19 cellular contexts compared by ENCODE assay signal in genomic region chr2:1685078-1685956, GRCh38. TPM values are rescaled to one million over a fixed set of nuclear protein-coding genes. Genes with fewer than 3 reads are reported as not detected.
DNase-seq lines count a peak whose midpoint lies in the region; ATAC-seq, FAIRE-seq and TF ChIP-seq lines count a peak whose summit lies in the region.
"Had no signal": no experiment of that assay in that cellular context is flagged by ENCODE, and none has a peak within 500 bp of the region (broad histone marks: within the 10 kb centered on the region; RNA-seq: fewer than 3 reads in every experiment).

No MANE protein-coding gene starts in this region.

- CTCF ChIA-PET in A549 (lab: Yijun Ruan, JAX): interaction anchor here (1.4 to 2.1 kb wide), 3 partner anchors 10 to 22 kb away, joined by 3 to 8 read pairs (median 6); no protein-coding TSS in a partner anchor

- no peaks in the 10 kb centered on the region for H3K9me3 Mint-ChIP-seq in endodermal cell
- H3K9me3 Mint-ChIP-seq: natural killer cell treated with Interleukin-12 subunit alpha and Interleukin-12 subunit beta and Interleukin-15 and Interleukin-18, amount 100 ng/mL, for 72 hours; stimulated activated effector memory CD8-positive, alpha-beta T cell treated with anti-CD3 and anti-CD28 coated beads, Interleukin-12 subunit alpha, Interleukin-12 subunit beta, amount 100 ng/mL, for 72 hours had no signal

- peak overlapping the region; percentile 20 for H3K9ac ChIP-seq in HUES6 (ENCODE audit: low read length)
- no peak overlapping the region for H3K9ac ChIP-seq in endodermal cell (ENCODE audit: extremely low read depth, low read length, poor library complexity, severe bottlenecking)

- H3K36me3 Mint-ChIP-seq in endodermal cell (ENCODE audit: low read depth): peaks cover 61% of the 10 kb centered on the region
- H3K36me3 Mint-ChIP-seq: natural killer cell treated with Interleukin-12 subunit alpha and Interleukin-12 subunit beta and Interleukin-15 and Interleukin-18, amount 100 ng/mL, for 72 hours; stimulated activated effector memory CD8-positive, alpha-beta T cell treated with anti-CD3 and anti-CD28 coated beads, Interleukin-12 subunit alpha, Interleukin-12 subunit beta, amount 100 ng/mL, for 72 hours had no signal

- H3K27me3 ChIP-seq in HUES6 (ENCODE audit: control insufficient read depth, insufficient read depth, low read length) (no peaks in the 10 kb centered on the region), endodermal cell (ENCODE audit: control insufficient read depth, insufficient read depth, low read length, poor library complexity, severe bottlenecking) (no peaks in the 10 kb centered on the region), osteoblast (ENCODE audit: insufficient read depth, low read length) (no peaks in the 10 kb centered on the region), adrenal gland (no peaks in the 10 kb centered on the region)

- H3K27me3 Mint-ChIP-seq in endodermal cell (ENCODE audit: insufficient read depth): no peaks in the 10 kb centered on the region

- no peak for TF ChIP-seq EP300 in A549 (IDR thresholded peaks at IDR 0.05)

- 75% methylated on average over 31 of the region's 36 CpGs for WGBS in A549 (ENCODE audit: missing lambda C conversion rate)
- WGBS in endodermal cell (ENCODE audit: insufficient coverage in 1 of 2, insufficient read length in 1 of 2), 2 experiments: 92 to 93% methylated on average over 27 to 36 of the region's 36 CpGs
- WGBS in adrenal gland, 4 donors: 85 to 91% (median 88%) methylated on average over 30 to 36 of the region's 36 CpGs

- FAIRE-seq in A549 (lab: Jason Lieb, UNC): no peak

- TF ChIP-seq RAD21 in A549 (conservative IDR thresholded peaks at IDR 0.05 in 1 of 2, IDR thresholded peaks at IDR 0.05 in 1 of 2): no peak

- H3K4me3 ChIP-seq in A549 (no peak overlapping the region), HUES6 (ENCODE audit: low read depth, low read length) (no peak overlapping the region), endodermal cell (ENCODE audit: low read length) (no peak overlapping the region), osteoblast (ENCODE audit: insufficient read depth, low read length) (no peak overlapping the region), adrenal gland (no peak overlapping the region)

- peak overlapping the region; percentile 51; the same call in 2 of the 3 replicates for H3K4me2 ChIP-seq in A549
- H3K4me2 ChIP-seq in osteoblast (ENCODE audit: insufficient read depth, low read length): no peak overlapping the region

- H3K4me1 ChIP-seq in A549: 0 out of 3 replicates have a peak, but pooled peaks cover 5% of the 10 kb centered on the region
- H3K4me1 ChIP-seq in HUES6 (ENCODE audit: control insufficient read depth, insufficient read depth, low read length): peaks cover 24% of the 10 kb centered on the region
- no peaks in the 10 kb centered on the region for H3K4me1 ChIP-seq in endodermal cell (ENCODE audit: control insufficient read depth, insufficient read depth, low read length)
- peaks cover 8% of the 10 kb centered on the region for H3K4me1 ChIP-seq in osteoblast (ENCODE audit: insufficient read depth, low read length)
- H3K4me1 ChIP-seq in adrenal gland (replicated peaks in 1 of 2): no peaks in the 10 kb centered on the region

- intact Hi-C loops in adrenal gland (cut with DNase I): no loop called here

- no peak overlapping the region for H3K4me3 Mint-ChIP-seq in endodermal cell
- H3K4me3 Mint-ChIP-seq: natural killer cell treated with Interleukin-12 subunit alpha and Interleukin-12 subunit beta and Interleukin-15 and Interleukin-18, amount 100 ng/mL, for 72 hours; stimulated activated effector memory CD8-positive, alpha-beta T cell treated with anti-CD3 and anti-CD28 coated beads, Interleukin-12 subunit alpha, Interleukin-12 subunit beta, amount 100 ng/mL, for 72 hours had no signal

- no peak overlapping the region for H2AFZ ChIP-seq in osteoblast (ENCODE audit: low read length)

- H3K4me1 Mint-ChIP-seq in endodermal cell: no peaks in the 10 kb centered on the region
- H3K4me1 Mint-ChIP-seq: stimulated activated effector memory CD8-positive, alpha-beta T cell treated with anti-CD3 and anti-CD28 coated beads, Interleukin-12 subunit alpha, Interleukin-12 subunit beta, amount 100 ng/mL, for 72 hours had no signal

- peaks cover 7% of the 10 kb centered on the region for H3K79me2 ChIP-seq in osteoblast (ENCODE audit: insufficient read depth, low read length)

- H3K36me3 ChIP-seq in HUES6 (ENCODE audit: control insufficient read depth, insufficient read depth, low read length): peaks cover 75% of the 10 kb centered on the region
- peaks cover 80% of the 10 kb centered on the region for H3K36me3 ChIP-seq in endodermal cell (ENCODE audit: control insufficient read depth, insufficient read depth, low read length)
- peaks cover 59% of the 10 kb centered on the region for H3K36me3 ChIP-seq in osteoblast (ENCODE audit: insufficient read depth, low read length)
- H3K36me3 ChIP-seq in adrenal gland (replicated peaks in 1 of 2): peaks cover 0 to 6% of the 10 kb centered on the region in 2 donors

- TF ChIP-seq CTCF in A549 (IDR thresholded peaks at IDR 0.05): no peak
- TF ChIP-seq CTCF in endodermal cell (conservative IDR thresholded peaks at IDR 0.05): no peak
- TF ChIP-seq CTCF in osteoblast (IDR thresholded peaks at IDR 0.05; ENCODE audit: extremely low read depth, low read depth, low read length): no peak
- no peak for TF ChIP-seq CTCF in adrenal gland (IDR thresholded peaks at IDR 0.05)

- H4K20me1 ChIP-seq in osteoblast (ENCODE audit: insufficient read depth, low read length): peaks cover 7% of the 10 kb centered on the region

- no peak for TF ChIP-seq POLR2A in A549 (IDR thresholded peaks at IDR 0.05; ENCODE audit: low read length)
- no peak for TF ChIP-seq POLR2A in adrenal gland (IDR thresholded peaks at IDR 0.05)

- ATAC-seq in A549: no peak
- ATAC-seq: stimulated activated effector memory CD8-positive, alpha-beta T cell treated with anti-CD3 and anti-CD28 coated beads, Interleukin-12 subunit alpha, Interleukin-12 subunit beta, amount 100 ng/mL, for 72 hours had no signal

- H3K9me3 ChIP-seq in A549 (no peaks in the 10 kb centered on the region), HUES6 (ENCODE audit: control insufficient read depth, insufficient read depth, low read depth, low read length) (no peaks in the 10 kb centered on the region), endodermal cell (ENCODE audit: control insufficient read depth, low read length) (no peaks in the 10 kb centered on the region), osteoblast (ENCODE audit: low read depth, low read length) (no peaks in the 10 kb centered on the region), adrenal gland (replicated peaks in 1 of 3) (no peaks in the 10 kb centered on the region)

- POLR2A ChIA-PET in A549 (lab: Yijun Ruan, JAX): no interaction called here

- DNase-seq in A549 (ENCODE audit: low read depth in 1 of 2, low spot score in 1 of 2) (no peak), endodermal cell (peak; percentile 49), osteoblast (ENCODE audit: insufficient read length, low spot score, missing footprints) (peak; percentile 15), GM03348 (ENCODE audit: low spot score) (no peak), NCI-H1048 (lab: John Stamatoyannopoulos, UW) (no peak), adrenal gland (no peak), SW480 (ENCODE audit: low spot score) (no peak)
- DNase-seq: activated CD4-positive, CD25-positive, alpha-beta regulatory T cell treated with anti-CD3 and anti-CD28 coated beads, Interleukin-2, amount 50 U/mL, for 72 hours; activated effector memory CD4-positive, alpha-beta T cell treated with Interleukin-2 at 50 U/mL for 16 hours; central memory CD4-positive, alpha-beta T cell; effector CD8-positive, alpha-beta T cell; KBM-7; NCI-H1092; NCI-H2029 treated with DMSO at 0.1 percent for 48 hours; stimulated activated CD4-positive, alpha-beta T cell treated with anti-CD3 and anti-CD28 coated beads, Interleukin-15, amount 100 ng/mL, for 24 hours had no signal

- H3K27ac ChIP-seq in A549: no peak overlapping the region
- peak overlapping the region; percentile 31; the same call in 1 of the 2 replicates for H3K27ac ChIP-seq in HUES6 (ENCODE audit: low read depth, low read length)
- no peak overlapping the region for H3K27ac ChIP-seq in endodermal cell (ENCODE audit: low read depth, low read length)
- peak overlapping the region; percentile 22 for H3K27ac ChIP-seq in osteoblast (ENCODE audit: low read depth, low read length)
- H3K27ac ChIP-seq in adrenal gland: peak overlapping the region in 1 of 5 donors; percentile 40
- H3K27ac ChIP-seq: HL-60 had no signal

- peak overlapping the region; percentile 79 for H3K27ac Mint-ChIP-seq in endodermal cell
- H3K27ac Mint-ChIP-seq: natural killer cell treated with Interleukin-12 subunit alpha and Interleukin-12 subunit beta and Interleukin-15 and Interleukin-18, amount 100 ng/mL, for 72 hours; stimulated activated effector memory CD8-positive, alpha-beta T cell treated with anti-CD3 and anti-CD28 coated beads, Interleukin-12 subunit alpha, Interleukin-12 subunit beta, amount 100 ng/mL, for 72 hours had no signal

TF ChIP-seq in A549, 52 proteins besides CTCF, POLR2A, EP300 and RAD21 (continues in another document):
- TF ChIP-seq POLR2AphosphoS2 (conservative IDR thresholded peaks at IDR 0.05; ENCODE audit: low read length) (no peak), NR3C1 (IDR thresholded peaks at IDR 0.05) (no peak), JUN (IDR thresholded peaks at IDR 0.05) (no peak), HDAC2 (IDR thresholded peaks at IDR 0.05) (no peak), CEBPB (IDR thresholded peaks at IDR 0.05) (no peak), SREBF2 (IDR thresholded peaks at IDR 0.05) (no peak)
- TF ChIP-seq, protein P1, sequence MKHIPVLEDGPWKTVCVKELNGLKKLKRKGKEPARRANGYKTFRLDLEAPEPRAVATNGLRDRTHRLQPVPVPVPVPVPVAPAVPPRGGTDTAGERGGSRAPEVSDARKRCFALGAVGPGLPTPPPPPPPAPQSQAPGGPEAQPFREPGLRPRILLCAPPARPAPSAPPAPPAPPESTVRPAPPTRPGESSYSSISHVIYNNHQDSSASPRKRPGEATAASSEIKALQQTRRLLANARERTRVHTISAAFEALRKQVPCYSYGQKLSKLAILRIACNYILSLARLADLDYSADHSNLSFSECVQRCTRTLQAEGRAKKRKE (CRISPR knock-in tag; IDR thresholded peaks at IDR 0.05; ENCODE audit: low read depth): no peak

RNA-seq across cellular contexts. Expression of gene PXDN, which starts 59.0 kb away (rescaled TPM):
- polyA plus RNA-seq in A549 (2011; rRNA removed) (3.7 and 5.3 TPM in 2 replicates), A549 (2017; fragmentation: RNase III; extraction: RNeasy Plus Mini Kit Qiagen cat#74134 plus additional on column Dnase treatment) (5.5 to 8.9 TPM (median 7.3 TPM) in 3 replicates), adrenal gland (10 to 100 TPM in 1 of 3 donors, 1 to 10 TPM in 2; 8.5 to 10.7 (median 9.2) TPM)
- 3.5 and 3.6 TPM in 2 replicates for polyA plus RNA-seq in A549 (2012; cell fraction: cytosol; rRNA removed)
- polyA plus RNA-seq in A549 (2012; cell fraction: nucleus; rRNA removed): 13.1 and 14.0 TPM in 2 replicates
- 3.3 and 4.9 TPM in 2 replicates for polyA minus RNA-seq in A549 (2011; rRNA and poly(A)+ RNA removed)
- total RNA-seq in endodermal cell (100 to 1,000 TPM; 212 to 247 TPM), osteoblast (307 and 324 TPM in 2 replicates), adrenal gland (10 to 100 TPM; 16.9 to 39.5 (median 28.6) TPM)
- polyA plus RNA-seq in endodermal cell (2013, experiment 1 of 2): 106 TPM
- polyA plus RNA-seq in endodermal cell (2013, experiment 2 of 2): 104 TPM

Comparison
In these comparisons a context has a peak if more than half of its experiments do, and no peak if none do; other contexts are left out.
1. DNase-seq: peak in endodermal cell (single experiment) and osteoblast (single experiment); none in A549 (0 of 2), GM03348 (single experiment), NCI-H1048 (single experiment), adrenal gland (0 of 7) and SW480 (single experiment).
2. H3K27ac ChIP-seq: peak in HUES6 (single experiment) and osteoblast (single experiment); none in A549 (0 of 2) and endodermal cell (single experiment).